Comparison of ENCODE assay signal across 12 cellular contexts in the genomic region with DNA sequence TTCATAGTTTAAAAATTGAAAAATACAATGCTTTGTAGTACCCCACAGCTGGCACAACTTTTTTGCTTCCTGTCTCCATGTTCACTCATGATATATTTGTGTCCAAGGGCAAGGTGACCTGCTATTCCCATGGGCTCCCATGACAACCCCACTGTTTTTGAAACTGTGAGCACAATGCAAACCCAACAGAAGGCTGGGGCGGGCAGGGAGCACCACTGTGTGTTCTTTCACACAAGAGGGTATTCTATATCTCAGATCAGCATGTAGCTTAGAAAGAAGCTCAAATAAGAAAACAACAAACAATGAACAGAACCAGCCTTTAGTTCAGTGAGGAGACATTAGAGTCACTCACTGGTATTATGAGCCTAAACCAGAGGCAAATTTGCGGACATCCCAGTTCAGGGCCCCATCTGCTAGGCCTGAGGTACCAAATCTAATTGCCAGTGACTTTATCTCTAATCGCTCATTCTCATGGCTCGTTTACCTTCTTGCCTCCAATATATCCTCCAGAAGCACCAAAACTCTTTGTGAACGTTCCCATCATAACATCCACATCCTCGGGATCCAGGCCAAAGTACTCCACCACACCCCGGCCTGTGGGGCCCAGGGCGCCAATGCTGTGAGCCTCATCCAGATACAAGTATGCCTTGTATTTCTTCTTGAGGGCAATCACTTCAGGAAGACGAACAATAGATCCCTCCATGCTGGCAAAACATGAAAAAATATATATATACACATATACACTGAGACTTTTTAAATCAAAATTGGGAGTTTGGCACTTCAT. TPM values are rescaled to one million over a fixed set of nuclear protein-coding genes. Genes with fewer than 3 reads are reported as not detected.
A peak's percentile ranks its signal among the peaks of the same experiment; 100 is the strongest.
DNase-seq lines count a peak whose midpoint lies in the region; ATAC-seq and TF ChIP-seq lines count a peak whose summit lies in the region.
"Had no signal": no experiment of that assay in that cellular context is flagged by ENCODE, and none has a peak within 500 bp of the region (broad histone marks: within the 10 kb centered on the region; RNA-seq: fewer than 3 reads in every experiment).

No MANE protein-coding gene starts in this region.

- ATAC-seq in HG02763 (IDR thresholded peaks at IDR 0.05; ENCODE audit: unreplicated experiment), result peak; percentile 10
- ATAC-seq in activated naive CD8-positive, alpha-beta T cell treated with anti-CD3 and anti-CD28 coated beads, Interleukin-2, amount 50 U/mL, for 24 hours, result no peak
- ATAC-seq in naive B cell (ENCODE audit: low read depth in 2 of 2), result no peak

- H4K20me1 ChIP-seq in neural progenitor cell (ENCODE audit: low read depth), result no peaks in the 10 kb centered on the region

- H3K4me2 ChIP-seq in neural progenitor cell, result no peak overlapping the region

- H3K4me1 ChIP-seq in neural progenitor cell, result no peaks in the 10 kb centered on the region
- H3K4me1 ChIP-seq: breast epithelium, transverse colon had no signal

- H3K9ac ChIP-seq in neural progenitor cell, result no peak overlapping the region

- H3K27me3 Mint-ChIP-seq in activated naive CD8-positive, alpha-beta T cell treated with anti-CD3 and anti-CD28 coated beads, Interleukin-2, amount 50 U/mL, for 24 hours, result no peaks in the 10 kb centered on the region
- H3K27me3 Mint-ChIP-seq in naive B cell (no peaks in the 10 kb centered on the region), neural progenitor cell (ENCODE audit: insufficient read depth, low read depth) (peaks cover 3% of the 10 kb centered on the region)

- peaks cover 40% of the 10 kb centered on the region for H3K36me3 Mint-ChIP-seq in activated naive CD8-positive, alpha-beta T cell treated with anti-CD3 and anti-CD28 coated beads, Interleukin-2, amount 50 U/mL, for 24 hours (ENCODE audit: low read depth)
- H3K36me3 Mint-ChIP-seq in naive B cell, result peaks cover 0 to 13% of the 10 kb centered on the region in 2 donors
- H3K36me3 Mint-ChIP-seq in neural progenitor cell, result peaks cover 7% of the 10 kb centered on the region

- DNase-seq in GM12865 (ENCODE audit: low read depth) (peak; percentile 44), naive B cell (no peak), neural progenitor cell (ENCODE audit: low spot score) (no peak), GM03348 (ENCODE audit: low spot score) (no peak), cerebellum (ENCODE audit: low spot score) (no peak), kidney tubule cell (ENCODE audit: low spot score) (no peak)
- no peak for DNase-seq in activated naive CD8-positive, alpha-beta T cell treated with anti-CD3 and anti-CD28 coated beads, Interleukin-2, amount 50 U/mL, for 24 hours
- DNase-seq: DMS 273 treated with DMSO at 0.1 percent for 48 hours, MG63, transverse colon had no signal

- peaks cover 16% of the 10 kb centered on the region for H3K4me1 Mint-ChIP-seq in activated naive CD8-positive, alpha-beta T cell treated with anti-CD3 and anti-CD28 coated beads, Interleukin-2, amount 50 U/mL, for 24 hours
- H3K4me1 Mint-ChIP-seq in naive B cell (peaks cover 0 to 23% (median 5%) of the 10 kb centered on the region in 3 donors), neural progenitor cell (no peaks in the 10 kb centered on the region)

- no peaks in the 10 kb centered on the region for H3K36me3 ChIP-seq in neural progenitor cell
- H3K36me3 ChIP-seq: breast epithelium, MG63 had no signal

- no peak overlapping the region; the same call in 1 of the 2 replicates for H3K4me3 ChIP-seq in GM12865 (ENCODE audit: low read depth, low read length)
- H3K4me3 ChIP-seq in neural progenitor cell, result no peak overlapping the region
- H3K4me3 ChIP-seq: breast epithelium, MG63, transverse colon had no signal

- H3K9me3 ChIP-seq in neural progenitor cell (ENCODE audit: low read depth), result no peaks in the 10 kb centered on the region
- H3K9me3 ChIP-seq: breast epithelium, MG63, transverse colon had no signal

- no peak for TF ChIP-seq CTCF in GM12865 (IDR thresholded peaks at IDR 0.05; ENCODE audit: insufficient read depth, low read depth, low read length, missing control alignments)
- TF ChIP-seq CTCF in neural progenitor cell (IDR thresholded peaks at IDR 0.05), result no peak

- peak overlapping the region; percentile 59 for H3K27ac Mint-ChIP-seq in activated naive CD8-positive, alpha-beta T cell treated with anti-CD3 and anti-CD28 coated beads, Interleukin-2, amount 50 U/mL, for 24 hours
- H3K27ac Mint-ChIP-seq in naive B cell (peak overlapping the region in 4 of 6 donors; percentile 16 to 78 (median 70)), neural progenitor cell (no peak overlapping the region)

- no peaks in the 10 kb centered on the region for H3K27me3 ChIP-seq in neural progenitor cell
- H3K27me3 ChIP-seq: breast epithelium, MG63, transverse colon had no signal

- H3F3A ChIP-seq in neural progenitor cell (ENCODE audit: low read depth), result no peaks in the 10 kb centered on the region

- no peaks in the 10 kb centered on the region for H3K9me3 Mint-ChIP-seq in activated naive CD8-positive, alpha-beta T cell treated with anti-CD3 and anti-CD28 coated beads, Interleukin-2, amount 50 U/mL, for 24 hours
- H3K9me3 Mint-ChIP-seq in naive B cell (no peaks in the 10 kb centered on the region), neural progenitor cell (no peaks in the 10 kb centered on the region)

- no peak overlapping the region for H3K27ac ChIP-seq in neural progenitor cell

- no peak overlapping the region for H3K4me3 Mint-ChIP-seq in activated naive CD8-positive, alpha-beta T cell treated with anti-CD3 and anti-CD28 coated beads, Interleukin-2, amount 50 U/mL, for 24 hours
- H3K4me3 Mint-ChIP-seq in naive B cell (peak overlapping the region in 3 of 8 donors; percentile 31 to 77 (median 64)), neural progenitor cell (no peak overlapping the region)

- H2AFZ ChIP-seq in neural progenitor cell (replicated peaks), result no peak overlapping the region

- H3K79me2 ChIP-seq in neural progenitor cell (ENCODE audit: low read depth), result no peaks in the 10 kb centered on the region

RNA-seq across cellular contexts. Expression of gene ISM2, which starts 56.4 kb away (rescaled TPM):
- under 1 TPM in 1 of 6 donors, not detected in 5; 0.57 TPM for polyA plus RNA-seq in naive B cell (ENCODE audit: low read depth in 6 of 6)
- total RNA-seq in neural progenitor cell (ENCODE audit: low replicate concordance) (0.07 and 0.12 TPM in 2 replicates), cerebellum (0.45 TPM)
